8 cellular contexts compared by ENCODE assay signal in the genomic region with DNA sequence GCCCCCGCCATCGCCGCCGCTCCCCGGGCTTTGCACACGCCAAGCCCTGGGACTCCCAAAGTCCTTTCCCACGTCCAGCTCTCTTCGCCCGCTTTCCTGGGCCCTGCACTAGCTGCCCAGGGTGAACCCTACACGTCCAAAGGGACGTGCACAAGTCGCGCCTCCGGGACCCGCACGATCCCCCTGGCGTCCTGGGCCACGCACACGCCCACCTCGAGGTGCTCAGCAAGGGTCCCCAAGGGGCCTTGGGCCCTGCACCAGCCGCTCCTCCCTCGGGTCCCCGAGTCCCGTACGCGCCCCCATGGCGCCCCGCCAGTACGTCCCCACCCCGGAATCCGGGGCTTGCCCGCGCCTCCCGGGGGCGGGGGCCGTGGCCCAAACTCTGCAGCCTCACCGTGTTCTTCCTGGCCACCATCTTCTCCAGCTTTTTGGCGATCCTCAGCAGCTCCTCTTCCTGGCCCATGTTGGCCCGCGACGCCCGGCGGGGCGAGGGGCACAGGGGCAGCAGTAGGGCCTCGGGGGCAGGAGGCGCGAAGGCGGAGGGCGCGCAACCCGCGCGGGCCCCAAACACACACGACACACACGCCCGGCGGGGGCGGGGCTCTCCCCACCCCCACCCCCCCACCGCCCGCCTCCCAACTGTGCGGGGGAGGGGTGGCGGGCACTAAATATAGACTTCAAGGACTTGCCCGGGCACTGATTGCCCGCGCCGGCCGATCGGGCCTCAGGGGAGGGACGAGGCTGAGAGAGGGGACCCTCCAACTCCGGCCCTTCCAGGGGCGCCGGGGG. TPM values are rescaled to one million over a fixed set of nuclear protein-coding genes. Genes with fewer than 3 reads are reported as not detected.
DNase-seq lines count a peak whose midpoint lies in the region; ATAC-seq, FAIRE-seq and TF ChIP-seq lines count a peak whose summit lies in the region.

A gene (minus strand): TSS at position 578 of the 789 bp plus-strand sequence. CDS start 115 bp downstream, at position 463.

- H3K4me1 ChIP-seq in PC-3 (ENCODE audit: insufficient read depth, low read length) (peaks cover 23% of the 10 kb centered on the region), kidney (ENCODE audit: control insufficient read depth in 1 of 2, insufficient read depth in 1 of 2, low read depth in 1 of 2, low read length in 2 of 2) (peaks cover 20 to 26% of the 10 kb centered on the region in 2 donors)

- no peaks in the 10 kb centered on the region for H3F3A ChIP-seq in PC-3 (ENCODE audit: low read length, unreplicated experiment)

- H3K4me3 ChIP-seq in BJ (ENCODE audit: low read depth, low read length): peak within 1 kb of the TSS; percentile 61
- peak within 1 kb of the TSS; percentile 81 for H3K4me3 ChIP-seq in PC-3 (ENCODE audit: low read length)
- H3K4me3 ChIP-seq in astrocyte of the spinal cord (ENCODE audit: low read depth, low read length): peak within 1 kb of the TSS; percentile 28
- peak within 1 kb of the TSS; percentile 46 to 73 for H3K4me3 ChIP-seq in kidney (ENCODE audit: low read length in 2 of 2)

- H3K9me2 ChIP-seq in PC-3 (replicated peaks; ENCODE audit: low read length): no peaks in the 10 kb centered on the region

- H3K27me3 ChIP-seq in BJ (ENCODE audit: control insufficient read depth, insufficient read depth, low read length) (no peaks in the 10 kb centered on the region), PC-3 (ENCODE audit: low read length) (no peaks in the 10 kb centered on the region)

- H3K36me3 ChIP-seq in BJ (ENCODE audit: control insufficient read depth, insufficient read depth, low read length): no peaks in the 10 kb centered on the region
- H3K36me3 ChIP-seq in PC-3 (ENCODE audit: low read depth, low read length): no peaks in the 10 kb centered on the region
- H3K36me3 ChIP-seq in kidney (ENCODE audit: control insufficient read depth in 1 of 2, insufficient read depth in 2 of 2, low read length in 2 of 2): peaks cover 0 to 6% of the 10 kb centered on the region in 2 donors

- H3K27ac ChIP-seq in PC-3 (ENCODE audit: low read length) (peak within 1 kb of the TSS; percentile 26; the same call in 1 of the 2 replicates), kidney (ENCODE audit: low read depth in 2 of 2, low read length in 2 of 2) (peak within 1 kb of the TSS; percentile 74 to 77)

- peak within 1 kb of the TSS; percentile 98 for H3K4me2 ChIP-seq in PC-3 (ENCODE audit: low read length)

- CTCF ChIA-PET in BJ (lab: Yijun Ruan, JAX) (interaction anchor here (0.6 to 2.7 kb wide), 4 partner anchors 21 to 116 kb away, joined by 3 to 8 read pairs (median 6); no protein-coding TSS in a partner anchor), PC-3 (lab: Charles Lee) (interaction anchor here (0.9 to 1.8 kb wide), 2 partner anchors 21 to 73 kb away, joined by 4 to 9 read pairs; no protein-coding TSS in a partner anchor)

- H4K20me1 ChIP-seq in PC-3 (ENCODE audit: low read length): no peaks in the 10 kb centered on the region

- no peak for FAIRE-seq in kidney (lab: Jason Lieb, UNC)

- no TSS peak for BruUV-seq in PC-3 (replicated peaks; lab: Mats Ljungman, UMichigan)

- H3K9ac ChIP-seq in PC-3 (ENCODE audit: low read length): peak within 1 kb of the TSS; percentile 69
- H3K9ac ChIP-seq in kidney (ENCODE audit: low read length in 2 of 2): peak within 1 kb of the TSS in 1 of 2 donors; percentile 78

- H2AFZ ChIP-seq in PC-3 (ENCODE audit: low read length): peak within 1 kb of the TSS; percentile 94

- intact Hi-C loops in PC-3 (cut with micrococcal nuclease): loop anchor here (5.0 kb wide), 1 partner anchor 113 kb away; no protein-coding TSS in a partner anchor
- intact Hi-C loops in kidney (cut with DNase I): no loop called here

- peaks cover 15% of the 10 kb centered on the region; the same call in 1 of the 2 replicates for H3K79me2 ChIP-seq in PC-3 (ENCODE audit: low read length)

- DNase-seq in BJ (ENCODE audit: low read depth) (no peak), PC-3 (peak; percentile 19), astrocyte of the spinal cord (ENCODE audit: low read depth, low spot score) (no peak), kidney (no peak), NK-92 (lab: John Stamatoyannopoulos, UW; ENCODE audit: unreplicated experiment) (no peak), NCI-H345 treated with DMSO at 0.1 percent for 48 hours (lab: John Stamatoyannopoulos, UW; ENCODE audit: unreplicated experiment) (no peak)
- peak; percentile 8 for DNase-seq in stimulated activated CD8-positive, alpha-beta memory T cell treated with anti-CD3 and anti-CD28 coated beads, Interleukin-12 subunit alpha, Interleukin-12 subunit beta, amount 100 ng/mL, for 4 hours (ENCODE audit: low read depth)

- ATAC-seq in PC-3 (peak; percentile 40), HG03469 (IDR thresholded peaks at IDR 0.05; ENCODE audit: unreplicated experiment) (no peak)

- in situ Hi-C loops in astrocyte of the spinal cord (cut with HindIII; ENCODE audit: low sequenced_read_pairs): no loop called here

- H3K9me3 ChIP-seq in PC-3 (ENCODE audit: low read length) (no peaks in the 10 kb centered on the region), kidney (ENCODE audit: control insufficient read depth in 1 of 2, low read length in 2 of 2) (no peaks in the 10 kb centered on the region)

- TF ChIP-seq CTCF in BJ (IDR thresholded peaks at IDR 0.05; ENCODE audit: insufficient read depth, low read depth, low read length) (no peak), PC-3 (conservative IDR thresholded peaks at IDR 0.05; ENCODE audit: low read depth, low read length) (no peak), astrocyte of the spinal cord (IDR thresholded peaks at IDR 0.05; ENCODE audit: low read depth, low read length) (no peak), kidney (IDR thresholded peaks at IDR 0.05; ENCODE audit: borderline replicate concordance, extremely low read depth, insufficient read depth) (no peak)

- POLR2A ChIA-PET in BJ (lab: Charles Lee): no interaction called here
- POLR2A ChIA-PET in PC-3 (lab: Charles Lee; ENCODE audit: unreplicated experiment): no interaction called here

RNA-seq across cellular contexts. Expression of the gene that starts here (rescaled TPM):
- polyA plus RNA-seq in BJ (2011; rRNA removed) (17.8 and 21.0 TPM in 2 replicates), kidney (ENCODE audit: insufficient read depth, low read depth, low replicate concordance) (93.2 TPM)
- 7.7 and 7.8 TPM in 2 replicates for polyA minus RNA-seq in BJ (2011; rRNA and poly(A)+ RNA removed)
- total RNA-seq in PC-3 (2014; rRNA removed) (18.7 and 23.6 TPM in 2 replicates), kidney (46.3 TPM)

Comparison
In these comparisons a context has a peak if more than half of its experiments do, and no peak if none do; other contexts are left out.
1. DNase-seq: peak in PC-3 (single experiment) and stimulated activated CD8-positive, alpha-beta memory T cell treated with anti-CD3 and anti-CD28 coated beads, Interleukin-12 subunit alpha, Interleukin-12 subunit beta, amount 100 ng/mL, for 4 hours (single experiment); none in BJ (single experiment), astrocyte of the spinal cord (single experiment), kidney (single experiment), NK-92 (single experiment) and NCI-H345 treated with DMSO at 0.1 percent for 48 hours (single experiment).
2. H3K4me3 ChIP-seq: peak in every context shown above with its lines; median percentile 81 in PC-3; 61 in BJ; 60 in kidney; 28 in astrocyte of the spinal cord.